In genomic region chr11:93549986-93550385, GRCh38 we compare ENCODE assay signal across 8 cellular contexts.
"Had no signal": no experiment of that assay in that cellular context is flagged by ENCODE, and none has a peak within 500 bp of the region (broad histone marks: within the 10 kb centered on the region; RNA-seq: fewer than 3 reads in every experiment).

No MANE protein-coding gene starts in this region.

- H3K9me3 Mint-ChIP-seq: HFFc6, IgD-negative memory B cell had no signal

- H3K36me3 Mint-ChIP-seq: IgD-negative memory B cell had no signal

- H3K27ac ChIP-seq: HL-60 had no signal

- ATAC-seq: HCT116, HepG2 had no signal

- H3K27ac Mint-ChIP-seq: HFFc6, IgD-negative memory B cell had no signal

- H3K4me3 Mint-ChIP-seq: HFFc6, IgD-negative memory B cell had no signal

- H3K4me1 ChIP-seq: HAP-1 had no signal

- H3K36me3 ChIP-seq: HAP-1 had no signal

- H3K4me3 ChIP-seq: HAP-1 had no signal

- DNase-seq: GOT3, H7, HFFc6 had no signal

- H3K9me3 ChIP-seq: HAP-1 had no signal
